ENCODE assay signal across 8 cellular contexts in genomic region chr12:31728289-31728916, GRCh38. TPM values are rescaled to one million over a fixed set of nuclear protein-coding genes. Genes with fewer than 3 reads are reported as not detected.
DNase-seq lines count a peak whose midpoint lies in the region; ATAC-seq and TF ChIP-seq lines count a peak whose summit lies in the region.

No MANE protein-coding gene starts in this region.

- no peak for DNase-seq in CD8-positive, alpha-beta memory T cell
- DNase-seq in caudate nucleus (lab: John Stamatoyannopoulos, UW) (peak in 23 of 61 donors; percentile 8 to 65 (median 38)), right lobe of liver (peak; percentile 60 to 73 (median 71))
- no peak for DNase-seq in stimulated activated naive B cell treated with anti-CD40 and anti-IgM and Interleukin-4, amounts not matched to agents 10 μg/mL and 1 μg/mL and 100 μg/mL, for 72 hours
- DNase-seq in activated effector memory CD4-positive, alpha-beta T cell treated with anti-CD3 and anti-CD28 coated beads, Interleukin-2, amount 50 U/mL, for 16 hours = no peak
- no peak for DNase-seq in activated CD8-positive, alpha-beta memory T cell treated with anti-CD3 and anti-CD28 coated beads, Interleukin-2, amount 50 U/mL, for 48 hours

- H3K27ac ChIP-seq in CD8-positive, alpha-beta memory T cell (ENCODE audit: low read depth, low read length) = peak overlapping the region; percentile 98
- H3K27ac ChIP-seq in OCI-LY1 (ENCODE audit: low read depth, low read length, poor library complexity, severe bottlenecking) (peak overlapping the region; percentile 92), caudate nucleus (ENCODE audit: low read depth, low read length) (peak overlapping the region; percentile 98), right lobe of liver (peak overlapping the region; percentile 94 to 96 (median 96))

- no peak for TF ChIP-seq POLR2A in right lobe of liver (IDR thresholded peaks at IDR 0.05)

- H3K27ac Mint-ChIP-seq in CD8-positive, alpha-beta memory T cell = peak overlapping the region; percentile 92 to 99 (median 98)
- H3K27ac Mint-ChIP-seq in stimulated activated naive B cell treated with anti-CD40 and anti-IgM and Interleukin-4, amounts not matched to agents 10 μg/mL and 1 μg/mL and 100 μg/mL, for 72 hours = peak overlapping the region; percentile 99

- H3K4me2 ChIP-seq in OCI-LY1 (ENCODE audit: low read length) = peak overlapping the region; percentile 85

- peaks cover 63 to 80% (median 79%) of the 10 kb centered on the region in 3 donors for H3K4me1 Mint-ChIP-seq in CD8-positive, alpha-beta memory T cell
- H3K4me1 Mint-ChIP-seq in stimulated activated naive B cell treated with anti-CD40 and anti-IgM and Interleukin-4, amounts not matched to agents 10 μg/mL and 1 μg/mL and 100 μg/mL, for 72 hours = peaks cover 30 to 72% of the 10 kb centered on the region in 2 donors

- peak; percentile 10 for ATAC-seq in GM19395 (IDR thresholded peaks at IDR 0.05; ENCODE audit: unreplicated experiment)
- peak; percentile 23 to 43 (median 25) for ATAC-seq in right lobe of liver
- peak; percentile 21 to 22 for ATAC-seq in stimulated activated naive B cell treated with anti-CD40 and anti-IgM and Interleukin-4, amounts not matched to agents 10 μg/mL and 1 μg/mL and 100 μg/mL, for 72 hours (replicated peaks)

- H3K79me2 ChIP-seq in OCI-LY1 (ENCODE audit: insufficient read depth, low read length) = no peaks in the 10 kb centered on the region

- peaks cover 34% of the 10 kb centered on the region for H3K4me1 ChIP-seq in CD8-positive, alpha-beta memory T cell (ENCODE audit: insufficient read depth, low read length)
- peaks cover 55% of the 10 kb centered on the region for H3K4me1 ChIP-seq in OCI-LY1 (ENCODE audit: insufficient read depth, low read length, severe bottlenecking)
- H3K4me1 ChIP-seq in right lobe of liver = peaks cover 0 to 31% (median 10%) of the 10 kb centered on the region in 4 donors

- H3K36me3 Mint-ChIP-seq in CD8-positive, alpha-beta memory T cell = peaks cover 6 to 16% (median 14%) of the 10 kb centered on the region in 3 donors
- H3K36me3 Mint-ChIP-seq in stimulated activated naive B cell treated with anti-CD40 and anti-IgM and Interleukin-4, amounts not matched to agents 10 μg/mL and 1 μg/mL and 100 μg/mL, for 72 hours = peaks cover 11 to 22% of the 10 kb centered on the region in 2 donors

- H3K9me3 Mint-ChIP-seq in CD8-positive, alpha-beta memory T cell = peaks cover 6 to 15% (median 10%) of the 10 kb centered on the region in 5 donors
- peaks cover 0 to 8% of the 10 kb centered on the region in 2 donors for H3K9me3 Mint-ChIP-seq in stimulated activated naive B cell treated with anti-CD40 and anti-IgM and Interleukin-4, amounts not matched to agents 10 μg/mL and 1 μg/mL and 100 μg/mL, for 72 hours

- no peak for TF ChIP-seq CTCF in OCI-LY1 (IDR thresholded peaks at IDR 0.05; ENCODE audit: low read length)
- TF ChIP-seq CTCF in right lobe of liver (IDR thresholded peaks at IDR 0.05) = no peak

- CTCF ChIA-PET in CD8-positive, alpha-beta memory T cell (lab: Charles Lee) = interaction anchor here (0.9 to 3.2 kb wide), 10 partner anchors 14 to 232 kb away, joined by 3 to 11 read pairs (median 4); partner anchors contain the start of gene ETFBKMT

- peak overlapping the region; percentile 95 to 100 (median 98) for H3K4me3 Mint-ChIP-seq in CD8-positive, alpha-beta memory T cell
- H3K4me3 Mint-ChIP-seq in stimulated activated naive B cell treated with anti-CD40 and anti-IgM and Interleukin-4, amounts not matched to agents 10 μg/mL and 1 μg/mL and 100 μg/mL, for 72 hours = peak overlapping the region; percentile 92 to 99

- no peaks in the 10 kb centered on the region for H3K27me3 Mint-ChIP-seq in CD8-positive, alpha-beta memory T cell
- no peaks in the 10 kb centered on the region for H3K27me3 Mint-ChIP-seq in stimulated activated naive B cell treated with anti-CD40 and anti-IgM and Interleukin-4, amounts not matched to agents 10 μg/mL and 1 μg/mL and 100 μg/mL, for 72 hours

- no peak overlapping the region for H2AFZ ChIP-seq in OCI-LY1 (ENCODE audit: low read length)

- H3K4me3 ChIP-seq in CD8-positive, alpha-beta memory T cell (ENCODE audit: low read length) = peak overlapping the region; percentile 92
- H3K4me3 ChIP-seq in OCI-LY1 (ENCODE audit: low read depth, low read length, poor library complexity, severe bottlenecking) = peak overlapping the region; percentile 84
- H3K4me3 ChIP-seq in right lobe of liver = peak overlapping the region; percentile 40 to 71 (median 59)

- intact Hi-C loops in right lobe of liver (cut with DNase I) = no loop called here

- POLR2A ChIA-PET in CD8-positive, alpha-beta memory T cell (lab: Charles Lee) = interaction anchor here (0.9 to 3.5 kb wide), 11 partner anchors 9 to 379 kb away, joined by 3 to 28 read pairs (median 5); partner anchors contain the start of genes BICD1, ETFBKMT and RESF1

- no peaks in the 10 kb centered on the region for H3K36me3 ChIP-seq in CD8-positive, alpha-beta memory T cell (ENCODE audit: insufficient read depth, low read length)
- H3K36me3 ChIP-seq in OCI-LY1 (ENCODE audit: insufficient read depth, low read length) = no peaks in the 10 kb centered on the region
- H3K36me3 ChIP-seq in right lobe of liver = no peaks in the 10 kb centered on the region

- H3K9ac ChIP-seq in OCI-LY1 (ENCODE audit: low read length) = peak overlapping the region; percentile 95

- 0% methylated on average over 17 of the region's 22 CpGs for WGBS in right lobe of liver (ENCODE audit: insufficient coverage, low coverage, low lambda C conversion rate, missing lambda C conversion rate)

- H3F3A ChIP-seq in OCI-LY1 (ENCODE audit: insufficient read depth, low read length) = no peaks in the 10 kb centered on the region

- H3K9me3 ChIP-seq in CD8-positive, alpha-beta memory T cell (ENCODE audit: low read length) = no peaks in the 10 kb centered on the region
- H3K9me3 ChIP-seq in OCI-LY1 (ENCODE audit: low read length) (no peaks in the 10 kb centered on the region), right lobe of liver (no peaks in the 10 kb centered on the region)

- H3K9me2 ChIP-seq in OCI-LY1 (ENCODE audit: low read depth, low read length) = no peaks in the 10 kb centered on the region

- no peaks in the 10 kb centered on the region for H4K20me1 ChIP-seq in OCI-LY1 (ENCODE audit: insufficient read depth, low read length)

- no peaks in the 10 kb centered on the region for H3K27me3 ChIP-seq in CD8-positive, alpha-beta memory T cell (ENCODE audit: insufficient read depth, low read length, poor library complexity, severe bottlenecking)
- H3K27me3 ChIP-seq in OCI-LY1 (ENCODE audit: insufficient read depth, low read length) (no peaks in the 10 kb centered on the region), right lobe of liver (no peaks in the 10 kb centered on the region)

RNA-seq across cellular contexts. Expression of gene AMN1, which starts 0.4 kb away (rescaled TPM):
- total RNA-seq in CD8-positive, alpha-beta memory T cell = 1 to 10 TPM; 2.6 to 3.8 TPM
- 10.9 TPM for polyA plus RNA-seq in CD8-positive, alpha-beta memory T cell
- 1 to 10 TPM; 1.2 to 7.3 (median 2.8) TPM for total RNA-seq in right lobe of liver

Comparison
In these comparisons a context has a peak if more than half of its experiments do, and no peak if none do; other contexts are left out.
1. DNase-seq: peak in right lobe of liver (3 of 3); none in CD8-positive, alpha-beta memory T cell (0 of 5), stimulated activated naive B cell treated with anti-CD40 and anti-IgM and Interleukin-4, amounts not matched to agents 10 μg/mL and 1 μg/mL and 100 μg/mL, for 72 hours (single experiment), activated effector memory CD4-positive, alpha-beta T cell treated with anti-CD3 and anti-CD28 coated beads, Interleukin-2, amount 50 U/mL, for 16 hours (single experiment) and activated CD8-positive, alpha-beta memory T cell treated with anti-CD3 and anti-CD28 coated beads, Interleukin-2, amount 50 U/mL, for 48 hours (single experiment).
2. Peak in every context shown above with its lines, with median percentiles within 50 percentile points of each other: H3K27ac ChIP-seq, H3K4me3 ChIP-seq and ATAC-seq.